Comparison of ENCODE assay signal across 1 cellular context in genomic region chr21:44822484-44823178, GRCh38.
TF ChIP-seq lines count a peak whose summit lies in the region.

No MANE protein-coding gene starts in this region.

TF ChIP-seq in SK-N-SH treated with all-trans-retinoic acid at 6 μM for 48 hours, 23 proteins besides CTCF, POLR2A, EP300 and RAD21 (continued from another document):
- TF ChIP-seq, protein P1, sequence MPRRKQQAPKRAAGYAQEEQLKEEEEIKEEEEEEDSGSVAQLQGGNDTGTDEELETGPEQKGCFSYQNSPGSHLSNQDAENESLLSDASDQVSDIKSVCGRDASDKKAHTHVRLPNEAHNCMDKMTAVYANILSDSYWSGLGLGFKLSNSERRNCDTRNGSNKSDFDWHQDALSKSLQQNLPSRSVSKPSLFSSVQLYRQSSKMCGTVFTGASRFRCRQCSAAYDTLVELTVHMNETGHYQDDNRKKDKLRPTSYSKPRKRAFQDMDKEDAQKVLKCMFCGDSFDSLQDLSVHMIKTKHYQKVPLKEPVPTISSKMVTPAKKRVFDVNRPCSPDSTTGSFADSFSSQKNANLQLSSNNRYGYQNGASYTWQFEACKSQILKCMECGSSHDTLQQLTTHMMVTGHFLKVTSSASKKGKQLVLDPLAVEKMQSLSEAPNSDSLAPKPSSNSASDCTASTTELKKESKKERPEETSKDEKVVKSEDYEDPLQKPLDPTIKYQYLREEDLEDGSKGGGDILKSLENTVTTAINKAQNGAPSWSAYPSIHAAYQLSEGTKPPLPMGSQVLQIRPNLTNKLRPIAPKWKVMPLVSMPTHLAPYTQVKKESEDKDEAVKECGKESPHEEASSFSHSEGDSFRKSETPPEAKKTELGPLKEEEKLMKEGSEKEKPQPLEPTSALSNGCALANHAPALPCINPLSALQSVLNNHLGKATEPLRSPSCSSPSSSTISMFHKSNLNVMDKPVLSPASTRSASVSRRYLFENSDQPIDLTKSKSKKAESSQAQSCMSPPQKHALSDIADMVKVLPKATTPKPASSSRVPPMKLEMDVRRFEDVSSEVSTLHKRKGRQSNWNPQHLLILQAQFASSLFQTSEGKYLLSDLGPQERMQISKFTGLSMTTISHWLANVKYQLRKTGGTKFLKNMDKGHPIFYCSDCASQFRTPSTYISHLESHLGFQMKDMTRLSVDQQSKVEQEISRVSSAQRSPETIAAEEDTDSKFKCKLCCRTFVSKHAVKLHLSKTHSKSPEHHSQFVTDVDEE (CRISPR knock-in tag; IDR thresholded peaks at IDR 0.05), result no peak
- TF ChIP-seq PPARA (CRISPR knock-in tag; IDR thresholded peaks at IDR 0.05; ENCODE audit: borderline replicate concordance), result no peak
- TF ChIP-seq CREB5 (CRISPR knock-in tag; IDR thresholded peaks at IDR 0.05; ENCODE audit: low read depth), result no peak
- TF ChIP-seq ESRRG (CRISPR knock-in tag; IDR thresholded peaks at IDR 0.05), result no peak
